8 cellular contexts compared by ENCODE assay signal in genomic region chr12:53299454-53300180, GRCh38. TPM values are rescaled to one million over a fixed set of nuclear protein-coding genes. Genes with fewer than 3 reads are reported as not detected.
DNase-seq lines count a peak whose midpoint lies in the region; ATAC-seq and TF ChIP-seq lines count a peak whose summit lies in the region.

Gene MYG1, plus strand, starts transcription at chr12:53299695. Its CDS starts 43 bp downstream, at chr12:53299738.

- peaks cover 0 to 3% (median 0%) of the 10 kb centered on the region in 7 donors for H3K9me3 Mint-ChIP-seq in CD14-positive monocyte
- no peaks in the 10 kb centered on the region for H3K9me3 Mint-ChIP-seq in activated CD4-positive, alpha-beta memory T cell treated with anti-CD3 and anti-CD28 coated beads, Interleukin-2, amount 10 ng/mL, durations not matched to agents 7 days and 5 days

- 2% methylated on average over 51 of the region's 51 CpGs for WGBS in ectodermal cell, 2 experiments

- CTCF ChIA-PET in activated CD4-positive, alpha-beta memory T cell treated with anti-CD3 and anti-CD28 coated beads, Interleukin-2, amount 10 ng/mL, durations not matched to agents 7 days and 5 days (lab: Charles Lee): interaction anchor here (0.6 to 6.8 kb wide), 15 partner anchors 12 to 281 kb away, joined by 3 to 110 read pairs (median 4); partner anchors contain the start of genes AAAS and TARBP2

- no peaks in the 10 kb centered on the region for H3K9me3 ChIP-seq in ectodermal cell (ENCODE audit: control insufficient read depth, low read length)
- no peaks in the 10 kb centered on the region for H3K9me3 ChIP-seq in lower lobe of right lung

- H3K4me1 Mint-ChIP-seq in CD14-positive monocyte: peaks cover 78% of the 10 kb centered on the region
- H3K4me1 Mint-ChIP-seq in activated CD4-positive, alpha-beta memory T cell treated with anti-CD3 and anti-CD28 coated beads, Interleukin-2, amount 10 ng/mL, durations not matched to agents 7 days and 5 days: peaks cover 79% of the 10 kb centered on the region

- no peaks in the 10 kb centered on the region for H3K27me3 Mint-ChIP-seq in CD14-positive monocyte (ENCODE audit: low read depth in 3 of 3)
- no peaks in the 10 kb centered on the region for H3K27me3 Mint-ChIP-seq in activated CD4-positive, alpha-beta memory T cell treated with anti-CD3 and anti-CD28 coated beads, Interleukin-2, amount 10 ng/mL, durations not matched to agents 7 days and 5 days

- H3K4me1 ChIP-seq in ectodermal cell (ENCODE audit: control insufficient read depth, insufficient read depth, low read length) (peaks cover 12% of the 10 kb centered on the region), lower lobe of right lung (peaks cover 63% of the 10 kb centered on the region)

- TF ChIP-seq CTCF in CD14-positive monocyte (IDR thresholded peaks at IDR 0.05) (peak; percentile 22), lower lobe of right lung (IDR thresholded peaks at IDR 0.05) (peak; percentile 23)

- H3K27ac Mint-ChIP-seq in CD14-positive monocyte: peak within 1 kb of the TSS; percentile 99 to 100 (median 99)
- H3K27ac Mint-ChIP-seq in activated CD4-positive, alpha-beta memory T cell treated with anti-CD3 and anti-CD28 coated beads, Interleukin-2, amount 10 ng/mL, durations not matched to agents 7 days and 5 days: peak within 1 kb of the TSS; percentile 83

- no peaks in the 10 kb centered on the region for H3K27me3 ChIP-seq in ectodermal cell (ENCODE audit: control insufficient read depth, insufficient read depth, low read length, poor library complexity, severe bottlenecking)
- H3K27me3 ChIP-seq in lower lobe of right lung (ENCODE audit: low read depth): no peaks in the 10 kb centered on the region

- H3K36me3 ChIP-seq in ectodermal cell (ENCODE audit: control insufficient read depth, insufficient read depth, low read length): peaks cover 21% of the 10 kb centered on the region
- H3K36me3 ChIP-seq in lower lobe of right lung: peaks cover 51% of the 10 kb centered on the region

- peaks cover 22 to 59% of the 10 kb centered on the region in 2 donors for H3K36me3 Mint-ChIP-seq in CD14-positive monocyte
- H3K36me3 Mint-ChIP-seq in activated CD4-positive, alpha-beta memory T cell treated with anti-CD3 and anti-CD28 coated beads, Interleukin-2, amount 10 ng/mL, durations not matched to agents 7 days and 5 days (ENCODE audit: low read depth): peaks cover 61% of the 10 kb centered on the region

- H3K4me3 Mint-ChIP-seq in CD14-positive monocyte: peak within 1 kb of the TSS; percentile 98 to 99
- peak within 1 kb of the TSS; percentile 85 for H3K4me3 Mint-ChIP-seq in activated CD4-positive, alpha-beta memory T cell treated with anti-CD3 and anti-CD28 coated beads, Interleukin-2, amount 10 ng/mL, durations not matched to agents 7 days and 5 days

- POLR2A ChIA-PET in activated CD4-positive, alpha-beta memory T cell treated with anti-CD3 and anti-CD28 coated beads, Interleukin-2, amount 10 ng/mL, durations not matched to agents 7 days and 5 days (lab: Charles Lee): interaction anchor here (0.6 to 9.9 kb wide), 16 partner anchors 8 to 220 kb away, joined by 3 to 141 read pairs (median 4); partner anchors contain the start of genes AAAS, CSAD, ESPL1 and MAP3K12

- H3K27ac ChIP-seq in ectodermal cell (ENCODE audit: insufficient read depth, low read depth, low read length, poor library complexity, severe bottlenecking): peak within 1 kb of the TSS; percentile 73
- peak within 1 kb of the TSS; percentile 92 for H3K27ac ChIP-seq in lower lobe of right lung

- DNase-seq in CD14-positive monocyte (ENCODE audit: low spot score) (peak; percentile 83), NCI-H82 (lab: John Stamatoyannopoulos, UW) (peak; percentile 96), lower lobe of right lung (peak; percentile 94)
- DNase-seq in activated CD4-positive, alpha-beta memory T cell treated with anti-CD3 and anti-CD28 coated beads, Interleukin-2, amount 10 ng/mL, durations not matched to agents 7 days and 5 days: peak; percentile 92
- DNase-seq in stimulated activated CD4-positive, alpha-beta T cell treated with anti-CD3 and anti-CD28 coated beads, TNF-alpha, amount 100 ng/mL, for 1 hour (ENCODE audit: low read depth in 3 of 3, low spot score in 1 of 3): peak; percentile 52 to 68 (median 64)

- intact Hi-C loops in CD14-positive monocyte (cut with micrococcal nuclease) (loop anchor here in 1 of 2 donors (2.0 to 5.0 kb wide), 3 partner anchors 21 to 153 kb away; partner anchors contain the start of genes AAAS and PCBP2), lower lobe of right lung (cut with DNase I) (no loop called here)

- ATAC-seq in GM19328 (IDR thresholded peaks at IDR 0.05; ENCODE audit: unreplicated experiment): peak; percentile 68
- peak; percentile 49 for ATAC-seq in HG03565 (IDR thresholded peaks at IDR 0.05; ENCODE audit: unreplicated experiment)
- peak; percentile 90 to 91 for ATAC-seq in lower lobe of right lung

- peak within 1 kb of the TSS; percentile 78 for H3K4me3 ChIP-seq in ectodermal cell (ENCODE audit: insufficient read depth, low read depth, low read length)
- peak within 1 kb of the TSS; percentile 85 for H3K4me3 ChIP-seq in lower lobe of right lung

RNA-seq across cellular contexts. Expression of gene MYG1, which starts in this region (rescaled TPM):
- 10 to 100 TPM; 55.7 to 64.3 TPM for polyA plus RNA-seq in CD14-positive monocyte
- total RNA-seq in activated CD4-positive, alpha-beta memory T cell treated with anti-CD3 and anti-CD28 coated beads, Interleukin-2, amount 10 ng/mL, durations not matched to agents 7 days and 5 days: 10 to 100 TPM; 49.0 to 53.7 TPM
- 67.6 TPM for polyA plus RNA-seq in ectodermal cell (2013, experiment 1 of 4)
- polyA plus RNA-seq in ectodermal cell (2013, experiment 2 of 4): 67.8 TPM
- polyA plus RNA-seq in ectodermal cell (2013, experiment 3 of 4): 53.8 TPM
- polyA plus RNA-seq in ectodermal cell (2013, experiment 4 of 4): 60.6 TPM
- 35.3 TPM for total RNA-seq in lower lobe of right lung

Comparison
In these comparisons a context has a peak if more than half of its experiments do, and no peak if none do; other contexts are left out.
1. Peak in every context shown above with its lines: DNase-seq, ATAC-seq, H3K4me3 ChIP-seq and H3K27ac ChIP-seq.